ENCODE assay signal across 10 cellular contexts in the genomic region with DNA sequence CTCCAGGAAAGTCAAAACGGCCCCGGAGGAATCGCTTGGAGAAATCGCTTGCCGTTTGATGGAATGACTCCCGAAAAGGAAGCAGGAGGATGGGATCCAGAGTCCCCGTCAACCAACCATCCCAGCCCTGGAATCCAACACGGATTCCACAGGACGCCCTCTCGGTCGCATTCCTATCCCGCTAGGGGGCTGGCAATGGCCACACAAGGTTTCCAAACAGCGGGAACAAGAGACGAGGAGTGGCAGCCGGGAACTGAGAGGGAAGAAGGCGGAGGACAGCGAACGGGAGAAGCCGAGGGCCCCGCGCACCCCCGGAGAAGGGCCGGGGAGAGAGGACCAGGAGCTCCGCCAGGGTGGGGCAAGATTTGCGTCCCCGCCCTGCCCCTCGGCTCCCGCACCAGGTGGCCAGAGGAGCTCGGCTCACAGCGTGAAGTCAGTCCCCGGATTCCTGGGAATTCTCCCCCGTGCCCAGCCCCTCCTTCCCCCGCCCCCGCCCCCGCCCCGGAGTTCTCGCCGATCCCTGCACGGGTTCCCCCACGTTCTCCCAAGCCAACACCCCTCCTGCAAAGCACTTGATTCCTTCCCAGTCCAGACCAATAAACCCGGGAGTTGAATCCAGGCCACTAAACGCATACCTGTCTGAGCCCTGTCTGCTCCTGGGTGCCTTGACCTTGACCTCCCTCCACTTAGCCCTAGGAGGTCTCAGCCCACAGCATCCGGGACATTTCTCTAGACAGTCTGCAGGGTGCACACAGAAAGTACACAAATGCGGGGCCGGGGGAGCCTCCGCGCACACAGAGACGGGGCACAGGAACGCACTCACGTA. TPM values are rescaled to one million over a fixed set of nuclear protein-coding genes. Genes with fewer than 3 reads are reported as not detected.
DNase-seq lines count a peak whose midpoint lies in the region; ATAC-seq and TF ChIP-seq lines count a peak whose summit lies in the region.
"Had no signal": no experiment of that assay in that cellular context is flagged by ENCODE, and none has a peak within 500 bp of the region (broad histone marks: within the 10 kb centered on the region; RNA-seq: fewer than 3 reads in every experiment).

No MANE protein-coding gene starts in this region.

- no peak for DNase-seq in stimulated activated naive CD8-positive, alpha-beta T cell treated with anti-CD3 and anti-CD28 coated beads, Interleukin-15, Interleukin-2, amounts not matched to agents 100 U/mL and 50 U/mL, for 24 hours
- DNase-seq in dorsolateral prefrontal cortex, result no peak
- no peak for DNase-seq in NCI-H1105 (lab: John Stamatoyannopoulos, UW)
- no peak for DNase-seq in RKO (ENCODE audit: low spot score)
- DNase-seq: DMS79, NCI-H1092 had no signal

- H3K27ac Mint-ChIP-seq in stimulated activated naive CD8-positive, alpha-beta T cell treated with anti-CD3 and anti-CD28 coated beads, Interleukin-15, Interleukin-2, amounts not matched to agents 100 ng/mL and 50 ng/mL, for 24 hours, result no peak overlapping the region
- H3K27ac Mint-ChIP-seq in nephron, result no peak overlapping the region

- H3K4me1 Mint-ChIP-seq in stimulated activated naive CD8-positive, alpha-beta T cell treated with anti-CD3 and anti-CD28 coated beads, Interleukin-15, Interleukin-2, amounts not matched to agents 100 ng/mL and 50 ng/mL, for 24 hours (ENCODE audit: low read depth), result peaks cover 3% of the 10 kb centered on the region
- no peaks in the 10 kb centered on the region for H3K4me1 Mint-ChIP-seq in nephron

- intact Hi-C loops in dorsolateral prefrontal cortex (cut with DNase I), result no loop called here

- peak overlapping the region in 37 of 59 donors; percentile 7 to 81 (median 53) for H3K27ac ChIP-seq in dorsolateral prefrontal cortex

- H3K27me3 ChIP-seq in dorsolateral prefrontal cortex, result peaks cover 0 to 87% (median 25%) of the 10 kb centered on the region in 45 donors

- peak overlapping the region; percentile 31 to 73 (median 56) for H3K4me3 ChIP-seq in dorsolateral prefrontal cortex

- peak overlapping the region; percentile 45 for H3K4me3 Mint-ChIP-seq in stimulated activated naive CD8-positive, alpha-beta T cell treated with anti-CD3 and anti-CD28 coated beads, Interleukin-15, Interleukin-2, amounts not matched to agents 100 ng/mL and 50 ng/mL, for 24 hours
- H3K4me3 Mint-ChIP-seq in nephron, result peak overlapping the region; percentile 77 to 81 (median 79)

- H3K36me3 Mint-ChIP-seq in stimulated activated naive CD8-positive, alpha-beta T cell treated with anti-CD3 and anti-CD28 coated beads, Interleukin-15, Interleukin-2, amounts not matched to agents 100 ng/mL and 50 ng/mL, for 24 hours (ENCODE audit: low read depth), result no peaks in the 10 kb centered on the region
- peaks cover 7% of the 10 kb centered on the region for H3K36me3 Mint-ChIP-seq in nephron (ENCODE audit: low read depth)

- peaks cover 23% of the 10 kb centered on the region for H3K27me3 Mint-ChIP-seq in stimulated activated naive CD8-positive, alpha-beta T cell treated with anti-CD3 and anti-CD28 coated beads, Interleukin-15, Interleukin-2, amounts not matched to agents 100 ng/mL and 50 ng/mL, for 24 hours
- peaks cover 50% of the 10 kb centered on the region for H3K27me3 Mint-ChIP-seq in nephron (ENCODE audit: low read depth)

- TF ChIP-seq CTCF in dorsolateral prefrontal cortex (IDR thresholded peaks at IDR 0.05 in 54 of 56, conservative IDR thresholded peaks at IDR 0.05 in 2 of 56; ENCODE audit: low read depth in 1 of 56, partially characterized antibody in 56 of 56) (no peak), nephron (IDR thresholded peaks at IDR 0.05; ENCODE audit: unreplicated experiment in 3 of 3) (no peak)

- ATAC-seq in stimulated activated naive CD8-positive, alpha-beta T cell treated with anti-CD3 and anti-CD28 coated beads, Interleukin-15, Interleukin-2, amounts not matched to agents 100 U/mL and 50 U/mL, for 24 hours, result no peak
- no peak for ATAC-seq in GM19395 (IDR thresholded peaks at IDR 0.05; ENCODE audit: unreplicated experiment)
- no peak for ATAC-seq in GM19467 (IDR thresholded peaks at IDR 0.05; ENCODE audit: unreplicated experiment)

- H3K9me3 Mint-ChIP-seq in stimulated activated naive CD8-positive, alpha-beta T cell treated with anti-CD3 and anti-CD28 coated beads, Interleukin-15, Interleukin-2, amounts not matched to agents 100 ng/mL and 50 ng/mL, for 24 hours, result no peaks in the 10 kb centered on the region
- H3K9me3 Mint-ChIP-seq in nephron, result peaks cover 19% of the 10 kb centered on the region

RNA-seq across cellular contexts. Expression of gene PDZD4, which starts 1.4 kb away (rescaled TPM):
- 100 to 1,000 TPM; 104 to 526 (median 351) TPM for total RNA-seq in dorsolateral prefrontal cortex

RNA-seq across cellular contexts. Expression of gene SSR4, which starts 34.5 kb away (rescaled TPM):
- total RNA-seq in dorsolateral prefrontal cortex, result 100 to 1,000 TPM in 14 of 120 experiments, 10 to 100 TPM in 106; 55.7 to 109 (median 84.8) TPM

RNA-seq across cellular contexts. Expression of gene IDH3G, which starts 34.8 kb away (rescaled TPM):
- 10 to 100 TPM; 35.7 to 90.5 (median 70.9) TPM for total RNA-seq in dorsolateral prefrontal cortex

RNA-seq across cellular contexts. Expression of gene SRPK3, which starts 48.1 kb away (rescaled TPM):
- total RNA-seq in dorsolateral prefrontal cortex, result 10 to 100 TPM in 19 of 120 experiments, 1 to 10 TPM in 101; 1.8 to 14.2 (median 6.3) TPM

RNA-seq across cellular contexts. Expression of gene L1CAM, which starts 57.0 kb away (rescaled TPM):
- total RNA-seq in dorsolateral prefrontal cortex, result 100 to 1,000 TPM in 118 of 120 experiments, 10 to 100 TPM in 2; 45.6 to 277 (median 185) TPM
